Comparison of ENCODE assay signal across 24 cellular contexts in genomic region chr3:158382479-158382878, GRCh38.
"Had no signal": no experiment of that assay in that cellular context is flagged by ENCODE, and none has a peak within 500 bp of the region (broad histone marks: within the 10 kb centered on the region; RNA-seq: fewer than 3 reads in every experiment).

No MANE protein-coding gene starts in this region.

- H3K36me3 Mint-ChIP-seq: natural killer cell; stimulated activated effector memory CD8-positive, alpha-beta T cell treated with anti-CD3 and anti-CD28 coated beads, Interleukin-12 subunit alpha, Interleukin-12 subunit beta, amount 100 ng/mL, for 72 hours; type B pancreatic cell had no signal

- H3K27me3 ChIP-seq: dorsolateral prefrontal cortex, gastrocnemius medialis, ovary, sigmoid colon, stomach, testis, tibial artery had no signal

- H3K27me3 Mint-ChIP-seq: type B pancreatic cell had no signal

- H3K4me3 ChIP-seq: dorsolateral prefrontal cortex, gastrocnemius medialis, lower lobe of right lung, ovary, psoas muscle, sigmoid colon, stomach, testis, tibial artery had no signal

- H3K27ac ChIP-seq: dorsolateral prefrontal cortex, epithelial cell of prostate, gastrocnemius medialis, lower lobe of right lung, ovary, psoas muscle, sigmoid colon, stomach, testis, tibial artery had no signal

- H3K27ac Mint-ChIP-seq: natural killer cell; stimulated activated effector memory CD8-positive, alpha-beta T cell treated with anti-CD3 and anti-CD28 coated beads, Interleukin-12 subunit alpha, Interleukin-12 subunit beta, amount 100 ng/mL, for 72 hours; type B pancreatic cell had no signal

- ATAC-seq: esophagus mucosa; gastrocnemius medialis; left ventricle myocardium superior; lower lobe of right lung; natural killer cell; psoas muscle; right cardiac atrium; stimulated activated effector memory CD8-positive, alpha-beta T cell treated with anti-CD3 and anti-CD28 coated beads, Interleukin-12 subunit alpha, Interleukin-12 subunit beta, amount 100 ng/mL, for 72 hours had no signal

- H3K9me3 Mint-ChIP-seq: natural killer cell; stimulated activated effector memory CD8-positive, alpha-beta T cell treated with anti-CD3 and anti-CD28 coated beads, Interleukin-12 subunit alpha, Interleukin-12 subunit beta, amount 100 ng/mL, for 72 hours; type B pancreatic cell had no signal

- H3K4me1 ChIP-seq: gastrocnemius medialis, lower lobe of right lung, psoas muscle, sigmoid colon, stomach, testis, tibial artery had no signal

- H3K4me3 Mint-ChIP-seq: natural killer cell; stimulated activated effector memory CD8-positive, alpha-beta T cell treated with anti-CD3 and anti-CD28 coated beads, Interleukin-12 subunit alpha, Interleukin-12 subunit beta, amount 100 ng/mL, for 72 hours; type B pancreatic cell had no signal

- DNase-seq: dorsolateral prefrontal cortex; effector CD4-positive, alpha-beta T cell; foreskin fibroblast; gastrocnemius medialis; head of caudate nucleus; left ventricle myocardium superior; lower lobe of right lung; natural killer cell; occipital lobe; ovary; posterior cingulate gyrus; psoas muscle; right cardiac atrium; sigmoid colon; stimulated activated CD4-positive, alpha-beta T cell treated with anti-CD3 and anti-CD28 coated beads, Interleukin-2, amount 100 ng/mL, for 24 hours; stimulated activated CD4-positive, alpha-beta T cell treated with anti-CD3 and anti-CD28 coated beads, Interleukin-4, amount 100 ng/mL, for 24 hours; stimulated activated naive CD4-positive, alpha-beta T cell treated with Interleukin-2 at 50 U/mL for 16 hours; stomach; testis; tibial artery had no signal

- H3K9me3 ChIP-seq: gastrocnemius medialis, lower lobe of right lung, ovary, psoas muscle, sigmoid colon, stomach, testis, tibial artery had no signal

- H3K36me3 ChIP-seq: gastrocnemius medialis, lower lobe of right lung, ovary, sigmoid colon, stomach, tibial artery had no signal
